ENCODE assay signal across 8 cellular contexts in the genomic region with DNA sequence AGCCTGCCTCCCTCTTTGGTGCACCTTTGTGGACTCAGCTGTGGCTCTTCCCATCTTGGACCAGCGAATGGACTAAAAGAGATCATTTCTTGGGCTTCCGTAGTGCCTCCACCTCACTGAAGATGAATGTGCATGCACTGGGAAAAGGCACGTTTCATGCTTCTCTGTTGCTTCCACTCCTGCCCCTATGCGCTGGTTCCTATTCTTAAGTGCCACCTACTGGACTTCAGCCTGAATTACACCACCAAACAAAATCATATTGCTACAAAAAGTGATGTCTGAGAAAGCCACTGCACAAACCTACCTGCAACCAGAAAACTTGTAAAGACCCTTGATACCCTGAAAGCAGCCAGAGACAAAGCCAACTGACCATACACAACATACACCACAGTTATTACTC.
A peak's percentile ranks its signal among the peaks of the same experiment; 100 is the strongest.
DNase-seq lines count a peak whose midpoint lies in the region; ATAC-seq and TF ChIP-seq lines count a peak whose summit lies in the region.

No MANE protein-coding gene starts in this region.

- no peak overlapping the region for H3K27ac Mint-ChIP-seq in naive thymus-derived CD8-positive, alpha-beta T cell

- TF ChIP-seq CTCF in C4-2B (conservative IDR thresholded peaks at IDR 0.05) (peak; percentile 72), body of pancreas (IDR thresholded peaks at IDR 0.05) (peak in 6 of 7 experiments; percentile 16 to 57 (median 39)), parathyroid adenoma (IDR thresholded peaks at IDR 0.05) (peak; percentile 52)

- H3K79me2 ChIP-seq in parathyroid adenoma: no peaks in the 10 kb centered on the region

- H3K27ac ChIP-seq in C4-2B: no peak overlapping the region
- no peak overlapping the region for H3K27ac ChIP-seq in body of pancreas
- H3K27ac ChIP-seq in parathyroid adenoma: no peak overlapping the region

- H3K9me3 ChIP-seq in body of pancreas: no peaks in the 10 kb centered on the region
- no peaks in the 10 kb centered on the region for H3K9me3 ChIP-seq in parathyroid adenoma (ENCODE audit: control insufficient read depth, low read length)

- H3K4me1 ChIP-seq in body of pancreas (no peaks in the 10 kb centered on the region), parathyroid adenoma (no peaks in the 10 kb centered on the region)

- H2AFZ ChIP-seq in parathyroid adenoma: no peak overlapping the region

- no peak for TF ChIP-seq POLR2A in body of pancreas (IDR thresholded peaks at IDR 0.05)

- POLR2A ChIA-PET in naive thymus-derived CD8-positive, alpha-beta T cell (lab: Charles Lee): no interaction called here

- peaks cover 6 to 37% (median 16%) of the 10 kb centered on the region in 9 donors for H3K9me3 Mint-ChIP-seq in naive thymus-derived CD8-positive, alpha-beta T cell

- no peak overlapping the region for H3K9ac ChIP-seq in parathyroid adenoma

- H3K36me3 ChIP-seq in body of pancreas (replicated peaks in 1 of 2; ENCODE audit: insufficient read depth in 1 of 2, low read depth in 2 of 2): no peaks in the 10 kb centered on the region
- H3K36me3 ChIP-seq in parathyroid adenoma (ENCODE audit: control insufficient read depth, insufficient read depth, low read length): no peaks in the 10 kb centered on the region

- intact Hi-C loops in body of pancreas (cut with DNase I): no loop called here

- no peaks in the 10 kb centered on the region for H3K36me3 Mint-ChIP-seq in naive thymus-derived CD8-positive, alpha-beta T cell

- no peaks in the 10 kb centered on the region for H3K4me1 Mint-ChIP-seq in naive thymus-derived CD8-positive, alpha-beta T cell

- H3K4me3 ChIP-seq in body of pancreas (no peak overlapping the region), parathyroid adenoma (ENCODE audit: low read depth, low read length) (no peak overlapping the region)

- H3K27me3 ChIP-seq in body of pancreas: no peaks in the 10 kb centered on the region
- no peaks in the 10 kb centered on the region for H3K27me3 ChIP-seq in parathyroid adenoma (ENCODE audit: control insufficient read depth, insufficient read depth, low read length)

- ATAC-seq in GM21360 (IDR thresholded peaks at IDR 0.05; ENCODE audit: unreplicated experiment) (peak; percentile 57), body of pancreas (no peak), GM21717 (IDR thresholded peaks at IDR 0.05; ENCODE audit: unreplicated experiment) (no peak)
- ATAC-seq in naive thymus-derived CD8-positive, alpha-beta T cell: no peak

- no peak overlapping the region for H3K4me2 ChIP-seq in parathyroid adenoma (ENCODE audit: low read length)

- no peak overlapping the region for H3K4me3 Mint-ChIP-seq in naive thymus-derived CD8-positive, alpha-beta T cell

- 33 to 42% methylated on average over 4 of the region's 4 CpGs for WGBS in body of pancreas, 2 donors

- peaks cover 0 to 17% (median 5%) of the 10 kb centered on the region in 5 donors for H3K27me3 Mint-ChIP-seq in naive thymus-derived CD8-positive, alpha-beta T cell

- DNase-seq in NCI-H1092 (lab: John Stamatoyannopoulos, UW): peak; percentile 1
- DNase-seq in body of pancreas: peak in 2 of 4 donors; percentile 15 to 23
- no peak for DNase-seq in naive thymus-derived CD8-positive, alpha-beta T cell
- no peak for DNase-seq in germinal center (ENCODE audit: low spot score)
